ENCODE assay signal across 25 cellular contexts in the genomic region with DNA sequence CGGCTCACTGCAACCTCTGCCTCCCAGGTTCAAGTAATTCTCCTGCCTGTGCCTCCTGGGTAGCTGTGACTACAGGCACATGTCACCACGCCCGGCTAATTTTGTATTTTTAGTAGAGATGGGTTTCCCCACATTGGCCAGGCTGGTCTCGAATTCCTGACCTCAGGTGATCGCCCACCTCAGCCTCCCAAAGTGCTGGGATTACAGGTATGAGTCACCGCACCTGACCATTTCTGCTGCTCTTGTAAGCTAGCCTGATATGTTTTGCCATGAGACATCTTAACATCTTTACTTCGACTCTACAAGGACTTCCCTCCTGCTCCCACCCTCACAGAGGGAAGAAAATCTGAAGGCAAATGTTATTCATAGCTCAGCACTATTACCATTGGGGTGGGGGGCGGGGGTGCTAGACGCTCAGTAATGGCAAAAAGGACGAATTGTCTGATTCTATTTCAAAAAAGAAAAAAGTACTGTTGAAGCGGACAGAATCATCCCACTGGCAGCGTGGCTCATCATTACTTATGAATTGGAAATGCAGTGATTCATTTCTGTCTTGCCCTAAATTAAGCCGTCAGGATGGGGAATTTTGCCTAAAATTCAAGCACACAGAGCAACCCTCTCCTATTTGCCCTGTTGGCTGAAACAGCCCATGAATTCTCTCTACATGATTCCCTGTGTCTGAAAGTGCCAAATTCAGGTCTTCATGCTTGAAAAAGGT. TPM values are rescaled to one million over a fixed set of nuclear protein-coding genes. Genes with fewer than 3 reads are reported as not detected.
DNase-seq lines count a peak whose midpoint lies in the region; ATAC-seq, FAIRE-seq and TF ChIP-seq lines count a peak whose summit lies in the region.
"Had no signal": no experiment of that assay in that cellular context is flagged by ENCODE, and none has a peak within 500 bp of the region (broad histone marks: within the 10 kb centered on the region; RNA-seq: fewer than 3 reads in every experiment).

No MANE protein-coding gene starts in this region.

- TF ChIP-seq CTCF in GM12878 (IDR thresholded peaks at IDR 0.05 in 2 of 3, conservative IDR thresholded peaks at IDR 0.05 in 1 of 3; ENCODE audit: control insufficient read depth in 2 of 3, extremely low read depth in 1 of 3, insufficient read depth in 1 of 3, low read depth in 3 of 3, low read length in 3 of 3) (no peak), tibial nerve (IDR thresholded peaks at IDR 0.05) (no peak)

- H3K79me2 ChIP-seq in GM12878 (ENCODE audit: control insufficient read depth, insufficient read depth, low read length): no peaks in the 10 kb centered on the region

- peaks cover 4% of the 10 kb centered on the region; the same call in 1 of the 3 replicates for H3K9me3 ChIP-seq in GM12878 (replicated peaks; ENCODE audit: control insufficient read depth, insufficient read depth, low read length)
- no peaks in the 10 kb centered on the region for H3K9me3 ChIP-seq in tibial nerve
- H3K9me3 ChIP-seq: SJSA1 had no signal

- no peaks in the 10 kb centered on the region for H3K36me3 Mint-ChIP-seq in T-helper 2 cell treated with Interferon-gamma antibody and Interleukin-4, amounts not matched to agents 5 μg/mL and 100 μg/mL, for 36 hours (ENCODE audit: low read depth)
- H3K36me3 Mint-ChIP-seq: CD4-positive, alpha-beta memory T cell had no signal

- RAD21 ChIA-PET in GM12878 (lab: Charles Lee; ENCODE audit: unreplicated experiment): no interaction called here

- WGBS in GM12878 (ENCODE audit: insufficient coverage, insufficient replicate concordance, low lambda C conversion rate, missing lambda C conversion rate): 14% methylated on average over 13 of the region's 13 CpGs
- WGBS in tibial nerve, 2 donors: 66 to 78% methylated on average over 13 of the region's 13 CpGs

- H3K4me2 ChIP-seq in GM12878 (ENCODE audit: control insufficient read depth, insufficient read depth): no peak overlapping the region
- H3K4me2 ChIP-seq: BLaER1 treated with 17β-estradiol and CSF1 and Interleukin-3, amounts not matched to agents 10 nM and 100 nM had no signal

- intact Hi-C loops in GM12878 (cut with micrococcal nuclease; ENCODE audit: unreplicated experiment): no loop called here

- H4K20me1 ChIP-seq in GM12878 (ENCODE audit: control insufficient read depth, insufficient read depth): no peaks in the 10 kb centered on the region
- H4K20me1 ChIP-seq: BLaER1 treated with 17β-estradiol and CSF1 and Interleukin-3, amounts not matched to agents 10 nM and 100 nM had no signal

- H3K36me3 ChIP-seq in GM12878 (ENCODE audit: control insufficient read depth in 2 of 2, insufficient read depth in 2 of 2, low read length in 1 of 2) (no peaks in the 10 kb centered on the region), tibial nerve (peaks cover 0 to 15% (median 0%) of the 10 kb centered on the region in 3 donors)

- no TSS peak for BruUV-seq in GM12878 (replicated peaks; lab: Mats Ljungman, UMichigan)

- TF ChIP-seq POLR2A in GM12892 (IDR thresholded peaks at IDR 0.05; ENCODE audit: low read depth, low read length) (no peak), GM12878 (IDR thresholded peaks at IDR 0.05; ENCODE audit: low read depth, low read length) (no peak), tibial nerve (IDR thresholded peaks at IDR 0.05) (no peak)

- CTCF ChIA-PET in GM12878 (lab: Yijun Ruan, JAX): interaction anchor here (0.6 to 0.9 kb wide), 2 partner anchors 15 to 67 kb away, joined by 3 read pairs; no protein-coding TSS in a partner anchor

- no peak for TF ChIP-seq EP300 in GM12878 (IDR thresholded peaks at IDR 0.05; ENCODE audit: borderline replicate concordance in 1 of 2, control insufficient read depth in 1 of 2, low read depth in 2 of 2, low read length in 2 of 2)
- no peak for TF ChIP-seq EP300 in tibial nerve (IDR thresholded peaks at IDR 0.05)

- no peak overlapping the region for H3K4me3 Mint-ChIP-seq in T-helper 2 cell treated with Interferon-gamma antibody and Interleukin-4, amounts not matched to agents 5 μg/mL and 100 μg/mL, for 36 hours
- H3K4me3 Mint-ChIP-seq: CD4-positive, alpha-beta memory T cell had no signal

- no peak overlapping the region for H2AFZ ChIP-seq in GM12878 (ENCODE audit: control insufficient read depth, low read depth, low read length)

- H3K4me1 Mint-ChIP-seq in T-helper 2 cell treated with Interferon-gamma antibody and Interleukin-4, amounts not matched to agents 5 μg/mL and 100 μg/mL, for 36 hours (ENCODE audit: low read depth): peaks cover 3% of the 10 kb centered on the region
- H3K4me1 Mint-ChIP-seq: CD4-positive, alpha-beta memory T cell had no signal

- no peaks in the 10 kb centered on the region for H3K9me3 Mint-ChIP-seq in T-helper 2 cell treated with Interferon-gamma antibody and Interleukin-4, amounts not matched to agents 5 μg/mL and 100 μg/mL, for 36 hours

- TF ChIP-seq RAD21 in GM12878 (IDR thresholded peaks at IDR 0.05; ENCODE audit: insufficient read depth, low read depth, low read length): no peak

- FAIRE-seq in GM12892 (lab: Jason Lieb, UNC) (peak; percentile 24), GM12878 (lab: Jason Lieb, UNC) (no peak)
- FAIRE-seq: G401.6, HepG2, K562, RCC 7860 had no signal

- H3K27ac ChIP-seq in GM12878 (ENCODE audit: control insufficient read depth, insufficient read depth): no peak overlapping the region
- no peak overlapping the region for H3K27ac ChIP-seq in tibial nerve
- H3K27ac ChIP-seq: BLaER1 treated with 17β-estradiol and CSF1 and Interleukin-3, amounts not matched to agents 10 nM and 100 nM; HL-60; SJSA1 had no signal

- H3K4me3 ChIP-seq in GM12878 (no peak overlapping the region), tibial nerve (no peak overlapping the region)
- H3K4me3 ChIP-seq: BLaER1 treated with 17β-estradiol and CSF1 and Interleukin-3, amounts not matched to agents 10 nM and 100 nM; K562; SJSA1 had no signal

- SMC1A ChIA-PET in GM12878 (lab: Charles Lee; ENCODE audit: uncharacterized antibody, unreplicated experiment): interaction anchor here (0.6 to 0.7 kb wide), 2 partner anchors 21 to 570 kb away, joined by 3 read pairs; no protein-coding TSS in a partner anchor

- DNase-seq in GM12892 (ENCODE audit: insufficient read length) (no peak), GM12878 (ENCODE audit: low read depth, low spot score) (no peak), kidney tubule cell (ENCODE audit: low spot score) (peak; percentile 6), NCI-H146 (lab: John Stamatoyannopoulos, UW) (no peak), tibial nerve (ENCODE audit: low spot score in 2 of 2) (no peak)
- no peak for DNase-seq in T-helper 2 cell treated with Interferon-gamma antibody and Interleukin-4, amounts not matched to agents 5 μg/mL and 100 μg/mL, for 36 hours (ENCODE audit: low spot score)
- DNase-seq: ACHN; CD4-positive, alpha-beta memory T cell; H7; MM.1S; NCI-H1048; NCI-H1417 treated with DMSO at 0.1 percent for 48 hours; NCI-H187 treated with DMSO at 0.1 percent for 48 hours; NCI-H510A; NK-92 treated with Interleukin-12 subunit alpha and Interleukin-12 subunit beta, amount 100 ng/mL, for 24 hours; OCI-M1 had no signal

- POLR2A ChIA-PET in GM12878 (lab: Charles Lee): interaction anchor here (0.6 kb wide), 1 partner anchor 1325 kb away, joined by 3 read pairs; no protein-coding TSS in a partner anchor

- H3K27ac Mint-ChIP-seq in T-helper 2 cell treated with Interferon-gamma antibody and Interleukin-4, amounts not matched to agents 5 μg/mL and 100 μg/mL, for 36 hours: no peak overlapping the region
- H3K27ac Mint-ChIP-seq: CD4-positive, alpha-beta memory T cell had no signal

- peaks cover 37% of the 10 kb centered on the region for H3K4me1 ChIP-seq in GM12878 (ENCODE audit: control insufficient read depth, insufficient read depth, low read length)
- no peaks in the 10 kb centered on the region for H3K4me1 ChIP-seq in tibial nerve
- H3K4me1 ChIP-seq: SJSA1 had no signal

- H3K27me3 ChIP-seq in GM12878 (replicated peaks in 1 of 2; ENCODE audit: control insufficient read depth in 2 of 2, insufficient read depth in 2 of 2, low read length in 1 of 2): no peaks in the 10 kb centered on the region; a peak in 1 of 4 replicates
- no peaks in the 10 kb centered on the region for H3K27me3 ChIP-seq in tibial nerve
- H3K27me3 ChIP-seq: BLaER1 treated with 17β-estradiol and CSF1 and Interleukin-3, amounts not matched to agents 10 nM and 100 nM; SJSA1 had no signal

- ATAC-seq in GM12878: no peak
- no peak for ATAC-seq in HG03442 (IDR thresholded peaks at IDR 0.05; ENCODE audit: unreplicated experiment)
- ATAC-seq: HepG2, K562, Right ventricle myocardium inferior had no signal

- H3K27me3 Mint-ChIP-seq in T-helper 2 cell treated with Interferon-gamma antibody and Interleukin-4, amounts not matched to agents 5 μg/mL and 100 μg/mL, for 36 hours (ENCODE audit: low read depth): no peaks in the 10 kb centered on the region

- no peak overlapping the region for H3K9ac ChIP-seq in GM12878 (ENCODE audit: control insufficient read depth, insufficient read depth, low read length)
- H3K9ac ChIP-seq: BLaER1 treated with 17β-estradiol and CSF1 and Interleukin-3, amounts not matched to agents 10 nM and 100 nM had no signal

- in situ Hi-C loops in GM12878 (cut with MboI): no loop called here

TF ChIP-seq in GM12878, 131 proteins besides CTCF, POLR2A, EP300 and RAD21 (continues in another document):
- TF ChIP-seq EED (IDR thresholded peaks at IDR 0.05; ENCODE audit: low read depth) (peak; percentile 58), YY1 (IDR thresholded peaks at IDR 0.05; ENCODE audit: low read depth, low read length) (no peak), JUNB (IDR thresholded peaks at IDR 0.05) (0 out of 2 replicates have a peak, but pooled peaks have one; percentile 18)

RNA-seq across cellular contexts. Expression of a gene that starts 46.4 kb away (rescaled TPM):
- 4.9 TPM for polyA plus RNA-seq in GM12892 (2012; ENCODE audit: missing spikeins)
- 6.0 TPM in 2 replicates for total RNA-seq in GM12878 (2013; cell fraction: nucleolus; rRNA removed)
- total RNA-seq in GM12878 (2014; rRNA removed) (2.6 and 2.7 TPM in 2 replicates), GM12878 (2014; rRNA removed; fragmentation: Illumina TruSeq; extraction: Trizol) (2.3 and 3.3 TPM in 2 replicates), GM12878 (2021) (5.3 and 5.9 TPM in 2 replicates), tibial nerve (1 to 10 TPM in 2 of 4 donors, under 1 TPM in 2; 0.78 to 3.3 (median 1.00) TPM)
- polyA plus RNA-seq in GM12878 (2011; ENCODE audit: low read depth): 0.96 TPM
- polyA plus RNA-seq in GM12878 (2011; rRNA removed) (7.2 and 7.8 TPM in 2 replicates), GM12878 (2014; fragmentation: Illumina TruSeq; extraction: Trizol) (3.0 and 34.5 TPM in 2 replicates), GM12878 (2014; fragmentation: Nextera tagmentation; extraction: Ambion mirVana) (1 to 10 TPM in 1 of 2 experiments, under 1 TPM in 1; 0.50 to 1.2 TPM), GM12878 (2014; rRNA removed) (2.3 and 2.8 TPM in 2 replicates), GM12878 (2016; fragmentation: Nextera tagmentation; extraction: Ambion mirVana) (1 to 10 TPM in 1 of 2 experiments, under 1 TPM in 1; 0.74 to 1.6 TPM)
- 5.4 and 5.6 TPM in 2 replicates for polyA plus RNA-seq in GM12878 (2011; cell fraction: cytosol; rRNA removed)
- polyA plus RNA-seq in GM12878 (2011; cell fraction: nucleus; rRNA removed): 7.6 and 9.8 TPM in 2 replicates
- polyA plus RNA-seq in GM12878 (2012): 2.3 and 3.2 TPM in 2 replicates
- 9.4 and 14.1 TPM in 2 replicates for polyA minus RNA-seq in GM12878 (2011; rRNA and poly(A)+ RNA removed)
- 2.9 and 5.1 TPM in 2 replicates for polyA minus RNA-seq in GM12878 (2011; cell fraction: cytosol; rRNA and poly(A)+ RNA removed)
- 5.4 and 9.2 TPM in 2 replicates for polyA minus RNA-seq in GM12878 (2011; cell fraction: nucleus; rRNA and poly(A)+ RNA removed)
